In genomic region chr1:1290238-1290731, GRCh38 we compare ENCODE assay signal across 8 cellular contexts. TPM values are rescaled to one million over a fixed set of nuclear protein-coding genes. Genes with fewer than 3 reads are reported as not detected.
A peak's percentile ranks its signal among the peaks of the same experiment; 100 is the strongest.
DNase-seq lines count a peak whose midpoint lies in the region; ATAC-seq, FAIRE-seq and TF ChIP-seq lines count a peak whose summit lies in the region.

No MANE protein-coding gene starts in this region.

- H3K4me1 ChIP-seq in mucosa of descending colon (ENCODE audit: low read depth), result peaks cover 18% of the 10 kb centered on the region

- H3K36me3 ChIP-seq in GM06990 (ENCODE audit: control insufficient read depth, insufficient read depth, low read length) (no peaks in the 10 kb centered on the region), mucosa of descending colon (ENCODE audit: low read depth) (no peaks in the 10 kb centered on the region)

- FAIRE-seq in urothelium cell line (lab: Jason Lieb, UNC), result no peak

- no peak for DNase-seq in GM06990 (ENCODE audit: extremely low read depth, insufficient read length)
- DNase-seq in NCI-H1048 (lab: John Stamatoyannopoulos, UW), result peak; percentile 36
- peak; percentile 80 for DNase-seq in activated CD4-positive, alpha-beta T cell treated with anti-CD3 and anti-CD28 coated beads for 48 hours
- peak; percentile 82 for DNase-seq in ecto neural progenitor cell (ENCODE audit: low spot score)
- DNase-seq in mucosa of descending colon, result peak in 2 of 3 donors; percentile 82 to 87
- peak; percentile 71 for DNase-seq in urothelium cell line (ENCODE audit: low spot score)
- DNase-seq in H4 (ENCODE audit: low spot score), result no peak

- H3K4me3 ChIP-seq in GM06990 (replicated peaks; ENCODE audit: low read depth, low read length), result no peak overlapping the region
- H3K4me3 ChIP-seq in mucosa of descending colon, result no peak overlapping the region

- no peaks in the 10 kb centered on the region for H3K27me3 ChIP-seq in GM06990 (replicated peaks; ENCODE audit: control insufficient read depth, insufficient read depth, low read length)

- intact Hi-C loops in mucosa of descending colon (cut with DNase I, micrococcal nuclease), result no loop called here

- H3K9me3 ChIP-seq in mucosa of descending colon, result no peaks in the 10 kb centered on the region

- ATAC-seq in mucosa of descending colon, result peak; percentile 67
- no peak for ATAC-seq in HG03045 (IDR thresholded peaks at IDR 0.05; ENCODE audit: unreplicated experiment)

- TF ChIP-seq CTCF in GM06990 (IDR thresholded peaks at IDR 0.05; ENCODE audit: insufficient read depth, low read length, poor library complexity, severe bottlenecking) (peak; percentile 57), mucosa of descending colon (IDR thresholded peaks at IDR 0.05) (peak; percentile 66)

RNA-seq across cellular contexts. Expression of gene SCNN1D, which starts 10.0 kb away (rescaled TPM):
- total RNA-seq in mucosa of descending colon, result 1 to 10 TPM; 3.5 to 5.4 (median 4.5) TPM
- 0.53 and 1.9 TPM in 2 replicates for total RNA-seq in H4 (2014; rRNA removed; shearing (Covaris generic))

RNA-seq across cellular contexts. Expression of gene UBE2J2, which starts 16.6 kb away (rescaled TPM):
- 10 to 100 TPM; 49.8 to 65.8 (median 61.1) TPM for total RNA-seq in mucosa of descending colon
- total RNA-seq in H4 (2014; rRNA removed; shearing (Covaris generic)), result 52.7 and 66.5 TPM in 2 replicates

RNA-seq across cellular contexts. Expression of gene ACAP3, which starts 17.4 kb away (rescaled TPM):
- 10 to 100 TPM; 42.1 to 76.9 (median 44.8) TPM for total RNA-seq in mucosa of descending colon
- total RNA-seq in H4 (2014; rRNA removed; shearing (Covaris generic)), result 10.6 and 16.6 TPM in 2 replicates

RNA-seq across cellular contexts. Expression of gene PUSL1, which starts 18.1 kb away (rescaled TPM):
- 10 to 100 TPM; 12.4 to 15.9 (median 15.4) TPM for total RNA-seq in mucosa of descending colon
- 24.7 and 29.3 TPM in 2 replicates for total RNA-seq in H4 (2014; rRNA removed; shearing (Covaris generic))

RNA-seq across cellular contexts. Expression of gene INTS11, which starts 34.2 kb away (rescaled TPM):
- 100 to 1,000 TPM in 1 of 3 donors, 10 to 100 TPM in 2; 89.9 to 127 (median 95.5) TPM for total RNA-seq in mucosa of descending colon
- total RNA-seq in H4 (2014; rRNA removed; shearing (Covaris generic)), result 76.9 and 88.3 TPM in 2 replicates

Comparison
In these comparisons a context has a peak if more than half of its experiments do, and no peak if none do; other contexts are left out.
1. DNase-seq: peak in NCI-H1048 (single experiment), activated CD4-positive, alpha-beta T cell treated with anti-CD3 and anti-CD28 coated beads for 48 hours (single experiment), ecto neural progenitor cell (single experiment), mucosa of descending colon (2 of 3) and urothelium cell line (single experiment); none in GM06990 (single experiment) and H4 (single experiment).